Comparison of ENCODE assay signal across 2 cellular contexts in genomic region chr9:19130436-19130835, GRCh38.
TF ChIP-seq lines count a peak whose summit lies in the region.

No MANE protein-coding gene starts in this region.

TF ChIP-seq in SK-N-SH, 30 proteins besides CTCF, POLR2A, EP300 and RAD21 (continued from another document):
- TF ChIP-seq ZBTB33 (IDR thresholded peaks at IDR 0.05; ENCODE audit: borderline replicate concordance, low read depth) (no peak), NRF1 (IDR thresholded peaks at IDR 0.05; ENCODE audit: low read depth, low read length) (no peak), RFX5 (IDR thresholded peaks at IDR 0.05; ENCODE audit: low read length) (no peak), REST (IDR thresholded peaks at IDR 0.05; ENCODE audit: low read depth, low read length) (no peak), JUND (IDR thresholded peaks at IDR 0.05) (no peak), RXRA (IDR thresholded peaks at IDR 0.05; ENCODE audit: borderline replicate concordance, low read depth) (no peak), POLR2AphosphoS5 (IDR thresholded peaks at IDR 0.05; ENCODE audit: low read depth, low read length) (no peak), SMC3 (IDR thresholded peaks at IDR 0.05; ENCODE audit: low read depth, low read length) (no peak), NFIC (IDR thresholded peaks at IDR 0.05; ENCODE audit: borderline replicate concordance) (no peak), TCF12 (IDR thresholded peaks at IDR 0.05) (no peak)

TF ChIP-seq in SK-N-SH treated with all-trans-retinoic acid at 6 μM for 48 hours, 23 proteins besides CTCF, POLR2A, EP300 and RAD21 (continued from another document):
- no peak for TF ChIP-seq POU6F1 (CRISPR knock-in tag; IDR thresholded peaks at IDR 0.05; ENCODE audit: borderline replicate concordance, low read depth)
- TF ChIP-seq GLIS3 (CRISPR knock-in tag; IDR thresholded peaks at IDR 0.05): no peak
- no peak for TF ChIP-seq TSHZ2 (CRISPR knock-in tag; IDR thresholded peaks at IDR 0.05)
- no peak for TF ChIP-seq CSDC2 (CRISPR knock-in tag; IDR thresholded peaks at IDR 0.05)
- no peak for TF ChIP-seq PPARA (CRISPR knock-in tag; IDR thresholded peaks at IDR 0.05; ENCODE audit: borderline replicate concordance)
- TF ChIP-seq ZNF565 (CRISPR knock-in tag; conservative IDR thresholded peaks at IDR 0.05; ENCODE audit: low read depth): no peak
- no peak for TF ChIP-seq ESRRG (CRISPR knock-in tag; IDR thresholded peaks at IDR 0.05)
